12 cellular contexts compared by ENCODE assay signal in genomic region chr7:158649279-158649678, GRCh38. TPM values are rescaled to one million over a fixed set of nuclear protein-coding genes. Genes with fewer than 3 reads are reported as not detected.
DNase-seq lines count a peak whose midpoint lies in the region; ATAC-seq, FAIRE-seq and TF ChIP-seq lines count a peak whose summit lies in the region.
"Had no signal": no experiment of that assay in that cellular context is flagged by ENCODE, and none has a peak within 500 bp of the region (broad histone marks: within the 10 kb centered on the region; RNA-seq: fewer than 3 reads in every experiment).

No MANE protein-coding gene starts in this region.

- H3K4me2 ChIP-seq in A549: peak overlapping the region; percentile 70

- no peaks in the 10 kb centered on the region for H3K36me3 ChIP-seq in kidney epithelial cell (ENCODE audit: control insufficient read depth, insufficient read depth, low read length)

- no peak for TF ChIP-seq POLR2A in A549 (IDR thresholded peaks at IDR 0.05; ENCODE audit: low read length)

- CTCF ChIA-PET in A549 (lab: Yijun Ruan, JAX): interaction anchor here (1.6 kb wide), 1 partner anchor 14 kb away, joined by 4 read pairs; no protein-coding TSS in a partner anchor

- H3K27ac ChIP-seq in A549: peak overlapping the region in 1 of 2 experiments; percentile 49; a peak in 1 of 6 replicates
- H3K27ac ChIP-seq: dorsolateral prefrontal cortex, Peyer's patch, upper lobe of right lung had no signal

- TF ChIP-seq CTCF in A549 (IDR thresholded peaks at IDR 0.05) (no peak), kidney epithelial cell (IDR thresholded peaks at IDR 0.05; ENCODE audit: insufficient read depth, low read length, poor library complexity, severe bottlenecking) (no peak)

- FAIRE-seq in A549 (lab: Jason Lieb, UNC): no peak

- H3K27me3 ChIP-seq in kidney epithelial cell (ENCODE audit: control insufficient read depth, insufficient read depth, low read length): no peaks in the 10 kb centered on the region
- H3K27me3 ChIP-seq: dorsolateral prefrontal cortex, Peyer's patch, upper lobe of right lung had no signal

- no peak; a peak in 1 of 5 replicates for TF ChIP-seq EP300 in A549 (IDR thresholded peaks at IDR 0.05)

- TF ChIP-seq RAD21 in A549 (conservative IDR thresholded peaks at IDR 0.05 in 1 of 2, IDR thresholded peaks at IDR 0.05 in 1 of 2): no peak

- peaks cover 17% of the 10 kb centered on the region for H3K4me1 ChIP-seq in A549
- H3K4me1 ChIP-seq: Peyer's patch, upper lobe of right lung had no signal

- POLR2A ChIA-PET in A549 (lab: Yijun Ruan, JAX): no interaction called here

- no peaks in the 10 kb centered on the region for H3K9me3 ChIP-seq in A549
- H3K9me3 ChIP-seq: Peyer's patch, upper lobe of right lung had no signal

- H3K4me3 ChIP-seq in A549 (no peak overlapping the region), kidney epithelial cell (ENCODE audit: low read depth, low read length) (no peak overlapping the region)
- H3K4me3 ChIP-seq: dorsolateral prefrontal cortex, Peyer's patch, upper lobe of right lung had no signal

- DNase-seq in A549 (ENCODE audit: low read depth in 1 of 2, low spot score in 1 of 2): peak; percentile 55 to 69
- peak; percentile 79 for DNase-seq in HS-5 (ENCODE audit: low read depth)
- peak; percentile 74 for DNase-seq in astrocyte of the hippocampus (ENCODE audit: low read depth, low spot score)
- peak; percentile 23 for DNase-seq in kidney epithelial cell (ENCODE audit: low read depth)
- DNase-seq in NCI-H1436 (lab: John Stamatoyannopoulos, UW): no peak
- DNase-seq: CD4-positive, CD25-positive, alpha-beta regulatory T cell; dorsolateral prefrontal cortex; Peyer's patch; upper lobe of right lung had no signal

- ATAC-seq in A549 (peak; percentile 63 to 75; a peak in 5 of 6 replicates), HG02973 (IDR thresholded peaks at IDR 0.05; ENCODE audit: unreplicated experiment) (no peak), HG03520 (IDR thresholded peaks at IDR 0.05; ENCODE audit: unreplicated experiment) (no peak), GM21526 (IDR thresholded peaks at IDR 0.05; ENCODE audit: low FRiP score, unreplicated experiment) (no peak)
- ATAC-seq: upper lobe of right lung had no signal

- WGBS in A549 (ENCODE audit: missing lambda C conversion rate): 1% methylated on average over 2 of the region's 2 CpGs

TF ChIP-seq in A549, 52 proteins besides CTCF, POLR2A, EP300 and RAD21:
- TF ChIP-seq JUNB (IDR thresholded peaks at IDR 0.05): peak; percentile 93
- TF ChIP-seq, protein P1, sequence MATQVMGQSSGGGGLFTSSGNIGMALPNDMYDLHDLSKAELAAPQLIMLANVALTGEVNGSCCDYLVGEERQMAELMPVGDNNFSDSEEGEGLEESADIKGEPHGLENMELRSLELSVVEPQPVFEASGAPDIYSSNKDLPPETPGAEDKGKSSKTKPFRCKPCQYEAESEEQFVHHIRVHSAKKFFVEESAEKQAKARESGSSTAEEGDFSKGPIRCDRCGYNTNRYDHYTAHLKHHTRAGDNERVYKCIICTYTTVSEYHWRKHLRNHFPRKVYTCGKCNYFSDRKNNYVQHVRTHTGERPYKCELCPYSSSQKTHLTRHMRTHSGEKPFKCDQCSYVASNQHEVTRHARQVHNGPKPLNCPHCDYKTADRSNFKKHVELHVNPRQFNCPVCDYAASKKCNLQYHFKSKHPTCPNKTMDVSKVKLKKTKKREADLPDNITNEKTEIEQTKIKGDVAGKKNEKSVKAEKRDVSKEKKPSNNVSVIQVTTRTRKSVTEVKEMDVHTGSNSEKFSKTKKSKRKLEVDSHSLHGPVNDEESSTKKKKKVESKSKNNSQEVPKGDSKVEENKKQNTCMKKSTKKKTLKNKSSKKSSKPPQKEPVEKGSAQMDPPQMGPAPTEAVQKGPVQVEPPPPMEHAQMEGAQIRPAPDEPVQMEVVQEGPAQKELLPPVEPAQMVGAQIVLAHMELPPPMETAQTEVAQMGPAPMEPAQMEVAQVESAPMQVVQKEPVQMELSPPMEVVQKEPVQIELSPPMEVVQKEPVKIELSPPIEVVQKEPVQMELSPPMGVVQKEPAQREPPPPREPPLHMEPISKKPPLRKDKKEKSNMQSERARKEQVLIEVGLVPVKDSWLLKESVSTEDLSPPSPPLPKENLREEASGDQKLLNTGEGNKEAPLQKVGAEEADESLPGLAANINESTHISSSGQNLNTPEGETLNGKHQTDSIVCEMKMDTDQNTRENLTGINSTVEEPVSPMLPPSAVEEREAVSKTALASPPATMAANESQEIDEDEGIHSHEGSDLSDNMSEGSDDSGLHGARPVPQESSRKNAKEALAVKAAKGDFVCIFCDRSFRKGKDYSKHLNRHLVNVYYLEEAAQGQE (IDR thresholded peaks at IDR 0.05): no peak
- TF ChIP-seq, protein P2, sequence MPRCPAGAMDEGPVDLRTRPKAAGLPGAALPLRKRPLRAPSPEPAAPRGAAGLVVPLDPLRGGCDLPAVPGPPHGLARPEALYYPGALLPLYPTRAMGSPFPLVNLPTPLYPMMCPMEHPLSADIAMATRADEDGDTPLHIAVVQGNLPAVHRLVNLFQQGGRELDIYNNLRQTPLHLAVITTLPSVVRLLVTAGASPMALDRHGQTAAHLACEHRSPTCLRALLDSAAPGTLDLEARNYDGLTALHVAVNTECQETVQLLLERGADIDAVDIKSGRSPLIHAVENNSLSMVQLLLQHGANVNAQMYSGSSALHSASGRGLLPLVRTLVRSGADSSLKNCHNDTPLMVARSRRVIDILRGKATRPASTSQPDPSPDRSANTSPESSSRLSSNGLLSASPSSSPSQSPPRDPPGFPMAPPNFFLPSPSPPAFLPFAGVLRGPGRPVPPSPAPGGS (IDR thresholded peaks at IDR 0.05): peak; percentile 26; the same call in 1 of the 3 replicates
- TF ChIP-seq GATA3 (IDR thresholded peaks at IDR 0.05; ENCODE audit: borderline replicate concordance): peak; percentile 64; the same call in 1 of the 2 replicates
- TF ChIP-seq FOSL2 (IDR thresholded peaks at IDR 0.05): peak; percentile 82
- TF ChIP-seq FOSL2 (CRISPR knock-in tag; IDR thresholded peaks at IDR 0.05): peak; percentile 79
- 0 out of 2 replicates have a peak, but pooled peaks have one; percentile 17 for TF ChIP-seq HES2 (IDR thresholded peaks at IDR 0.05)
- no peak for TF ChIP-seq FOSB (CRISPR knock-in tag; IDR thresholded peaks at IDR 0.05)
- TF ChIP-seq JUN (IDR thresholded peaks at IDR 0.05): peak; percentile 51 to 63; a peak in 2 of 5 replicates
- TF ChIP-seq SREBF2 (IDR thresholded peaks at IDR 0.05): no peak
- TF ChIP-seq RFX5 (IDR thresholded peaks at IDR 0.05): no peak
- TF ChIP-seq ESRRA (IDR thresholded peaks at IDR 0.05; ENCODE audit: borderline replicate concordance, low read length): no peak
- peak; percentile 69 to 81; a peak in 3 of 4 replicates for TF ChIP-seq CEBPB (IDR thresholded peaks at IDR 0.05)

RNA-seq across cellular contexts. Expression of gene NCAPG2, which starts 55.3 kb away (rescaled TPM):
- polyA plus RNA-seq in A549 (2011; rRNA removed) (49.2 and 63.0 TPM in 2 replicates), A549 (2017; fragmentation: RNase III; extraction: RNeasy Plus Mini Kit Qiagen cat#74134 plus additional on column Dnase treatment) (49.4 to 54.0 TPM (median 53.8 TPM) in 3 replicates)
- polyA plus RNA-seq in A549 (2012; cell fraction: cytosol; rRNA removed): 39.7 and 41.5 TPM in 2 replicates
- 34.7 and 47.1 TPM in 2 replicates for polyA plus RNA-seq in A549 (2012; cell fraction: nucleus; rRNA removed)
- polyA minus RNA-seq in A549 (2011; rRNA and poly(A)+ RNA removed): 70.8 and 71.5 TPM in 2 replicates
- total RNA-seq in kidney epithelial cell: 8.5 and 9.2 TPM in 2 replicates

Comparison
In these comparisons a context has a peak if more than half of its experiments do, and no peak if none do; other contexts are left out.
1. ATAC-seq: peak in A549 (2 of 2); none in HG02973 (single experiment), HG03520 (single experiment) and GM21526 (single experiment).